Comparison of ENCODE assay signal across 27 cellular contexts in the genomic region with DNA sequence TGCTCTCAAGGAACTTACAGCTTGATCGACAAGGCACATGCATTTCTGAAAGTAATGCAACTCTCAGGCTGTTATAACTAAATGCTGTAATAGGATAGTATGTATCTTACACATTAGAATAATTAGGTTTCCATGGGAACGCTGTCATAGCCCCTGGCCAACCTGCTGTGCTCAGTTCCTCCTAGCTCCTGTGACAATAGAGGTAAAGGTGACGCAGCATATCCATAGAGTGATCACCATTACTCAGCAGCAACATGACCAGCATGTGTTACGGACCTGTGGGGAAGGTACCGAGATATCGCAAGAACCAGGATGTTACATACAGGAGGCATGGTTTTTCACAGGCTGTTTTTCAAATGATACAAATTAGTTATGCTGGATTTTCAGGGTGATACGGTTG.
DNase-seq lines count a peak whose midpoint lies in the region; ATAC-seq and TF ChIP-seq lines count a peak whose summit lies in the region.
"Had no signal": no experiment of that assay in that cellular context is flagged by ENCODE, and none has a peak within 500 bp of the region (broad histone marks: within the 10 kb centered on the region; RNA-seq: fewer than 3 reads in every experiment).

No MANE protein-coding gene starts in this region.

- TF ChIP-seq CTCF in GM23338 (conservative IDR thresholded peaks at IDR 0.05; ENCODE audit: low read depth in 2 of 2) (no peak), WTC11 (IDR thresholded peaks at IDR 0.05) (no peak), mesothelial cell of epicardium (IDR thresholded peaks at IDR 0.05; ENCODE audit: unreplicated experiment) (no peak)

- intact Hi-C loops in activated T-helper 1 cell treated with anti-CD3 and anti-CD28 coated beads, Interleukin-12 subunit alpha, Interleukin-12 subunit beta, Interleukin-2, Interleukin-4 antibody, amounts not matched to agents 30 ng/mL and 10 ng/mL and 1 ng/mL, durations not matched to agents 14 hours and 24 hours and 36 hours (cut with micrococcal nuclease), result no loop called here

- H3K36me3 Mint-ChIP-seq in GM23338 (ENCODE audit: low read depth) (no peaks in the 10 kb centered on the region), WTC11 (no peaks in the 10 kb centered on the region), mesothelial cell of epicardium (no peaks in the 10 kb centered on the region)
- no peaks in the 10 kb centered on the region for H3K36me3 Mint-ChIP-seq in activated T-helper 1 cell treated with anti-CD3 and anti-CD28 coated beads, Interleukin-12 subunit alpha, Interleukin-12 subunit beta, Interleukin-2, Interleukin-4 antibody, amounts not matched to agents 30 ng/mL and 10 ng/mL and 1 ng/mL, durations not matched to agents 14 hours and 24 hours and 36 hours (ENCODE audit: low read depth)
- H3K36me3 Mint-ChIP-seq: brain; CD8-positive, alpha-beta T cell; natural killer cell had no signal

- H3K27ac Mint-ChIP-seq in GM23338 (peak overlapping the region; percentile 95), WTC11 (no peak overlapping the region), mesothelial cell of epicardium (peak overlapping the region; percentile 83)
- H3K27ac Mint-ChIP-seq in activated T-helper 1 cell treated with anti-CD3 and anti-CD28 coated beads, Interleukin-12 subunit alpha, Interleukin-12 subunit beta, Interleukin-2, Interleukin-4 antibody, amounts not matched to agents 30 ng/mL and 10 ng/mL and 1 ng/mL, durations not matched to agents 14 hours and 24 hours and 36 hours, result no peak overlapping the region
- H3K27ac Mint-ChIP-seq: activated CD4-positive, alpha-beta T cell treated with anti-CD3 and anti-CD28 coated beads for 36 hours; activated T-cell treated with anti-CD3 and anti-CD28 coated beads, Interleukin-2, amount 50 U/mL, for 24 hours; B cell; CD8-positive, alpha-beta T cell; natural killer cell; stimulated activated naive CD8-positive, alpha-beta T cell treated with anti-CD3 and anti-CD28 coated beads, Interleukin-15, amount 100 ng/mL, for 72 hours; T-helper 17 cell had no signal

- H3K4me3 Mint-ChIP-seq in GM23338 (no peak overlapping the region), WTC11 (no peak overlapping the region), mesothelial cell of epicardium (no peak overlapping the region)
- no peak overlapping the region for H3K4me3 Mint-ChIP-seq in activated T-helper 1 cell treated with anti-CD3 and anti-CD28 coated beads, Interleukin-12 subunit alpha, Interleukin-12 subunit beta, Interleukin-2, Interleukin-4 antibody, amounts not matched to agents 30 ng/mL and 10 ng/mL and 1 ng/mL, durations not matched to agents 14 hours and 24 hours and 36 hours
- H3K4me3 Mint-ChIP-seq: activated CD4-positive, alpha-beta T cell treated with anti-CD3 and anti-CD28 coated beads for 36 hours; activated T-cell treated with anti-CD3 and anti-CD28 coated beads, Interleukin-2, amount 50 U/mL, for 24 hours; B cell; brain; CD8-positive, alpha-beta T cell; natural killer cell; stimulated activated naive CD8-positive, alpha-beta T cell treated with anti-CD3 and anti-CD28 coated beads, Interleukin-15, amount 100 ng/mL, for 72 hours; T-helper 17 cell had no signal

- H3K4me2 ChIP-seq in GM23338, result no peak overlapping the region
- H3K4me2 ChIP-seq: hepatocyte had no signal

- H3K36me3 ChIP-seq in GM23338 (ENCODE audit: insufficient read depth), result no peaks in the 10 kb centered on the region
- H3K36me3 ChIP-seq: gastroesophageal sphincter, MG63, thyroid gland had no signal

- CTCF ChIA-PET in WTC11 (lab: Charles Lee), result interaction anchor here (1.0 to 2.1 kb wide), 4 partner anchors 24 to 64 kb away, joined by 3 to 18 read pairs (median 4); no protein-coding TSS in a partner anchor

- peaks cover 21% of the 10 kb centered on the region for H3K4me1 ChIP-seq in GM23338 (ENCODE audit: insufficient read depth)
- H3K4me1 ChIP-seq: gastroesophageal sphincter, thyroid gland had no signal

- no peak overlapping the region for H3K4me3 ChIP-seq in GM23338
- H3K4me3 ChIP-seq: dorsolateral prefrontal cortex, gastroesophageal sphincter, hepatocyte, MG63, SK-N-MC, skin epidermis, thyroid gland had no signal

- H3K9me2 ChIP-seq in GM23338 (ENCODE audit: insufficient read depth), result no peaks in the 10 kb centered on the region

- no peaks in the 10 kb centered on the region for H3F3A ChIP-seq in GM23338 (replicated peaks; ENCODE audit: low read depth)

- ATAC-seq in GM23338 (peak; percentile 43), WTC11 (peak; percentile 57)
- ATAC-seq: activated CD4-positive, alpha-beta T cell treated with anti-CD3 and anti-CD28 coated beads for 36 hours; CD8-positive, alpha-beta T cell; gastroesophageal sphincter; natural killer cell; stimulated activated naive CD8-positive, alpha-beta T cell treated with anti-CD3 and anti-CD28 coated beads, Interleukin-15, amount 100 ng/mL, for 72 hours; T-helper 17 cell had no signal

- no peaks in the 10 kb centered on the region for H3K27me3 ChIP-seq in GM23338 (ENCODE audit: insufficient read depth)
- H3K27me3 ChIP-seq: gastroesophageal sphincter, hepatocyte, MG63, thyroid gland had no signal

- H3K4me1 Mint-ChIP-seq in GM23338, result peaks cover 25% of the 10 kb centered on the region
- H3K4me1 Mint-ChIP-seq in WTC11, result peaks cover 26% of the 10 kb centered on the region
- peaks cover 47% of the 10 kb centered on the region for H3K4me1 Mint-ChIP-seq in mesothelial cell of epicardium
- no peaks in the 10 kb centered on the region for H3K4me1 Mint-ChIP-seq in activated T-helper 1 cell treated with anti-CD3 and anti-CD28 coated beads, Interleukin-12 subunit alpha, Interleukin-12 subunit beta, Interleukin-2, Interleukin-4 antibody, amounts not matched to agents 30 ng/mL and 10 ng/mL and 1 ng/mL, durations not matched to agents 14 hours and 24 hours and 36 hours (ENCODE audit: low read depth)
- H3K4me1 Mint-ChIP-seq: activated CD4-positive, alpha-beta T cell treated with anti-CD3 and anti-CD28 coated beads for 36 hours; B cell; stimulated activated naive CD8-positive, alpha-beta T cell treated with anti-CD3 and anti-CD28 coated beads, Interleukin-15, amount 100 ng/mL, for 72 hours had no signal

- H4K20me1 ChIP-seq in GM23338 (replicated peaks; ENCODE audit: insufficient read depth), result no peaks in the 10 kb centered on the region

- H2AFZ ChIP-seq in GM23338, result no peak overlapping the region
- H2AFZ ChIP-seq: hepatocyte had no signal

- DNase-seq in GM23338 (ENCODE audit: low spot score), result peak; percentile 64
- peak; percentile 96 for DNase-seq in NCI-H146 (lab: John Stamatoyannopoulos, UW)
- DNase-seq in WTC11 (ENCODE audit: low spot score), result no peak
- DNase-seq in mesothelial cell of epicardium (ENCODE audit: low spot score in 2 of 2, unreplicated experiment in 2 of 2), result no peak
- DNase-seq in middle frontal gyrus (ENCODE audit: extremely low spot score, low spot score), result no peak
- no peak for DNase-seq in amniotic stem cell (lab: John Stamatoyannopoulos, UW)
- DNase-seq in activated T-helper 1 cell treated with anti-CD3 and anti-CD28 coated beads, Interleukin-12 subunit alpha, Interleukin-12 subunit beta, Interleukin-2, Interleukin-4 antibody, amounts not matched to agents 30 ng/mL and 10 ng/mL and 1 ng/mL, durations not matched to agents 14 hours and 24 hours and 36 hours (ENCODE audit: low spot score), result no peak
- no peak for DNase-seq in NCI-H1048 (lab: John Stamatoyannopoulos, UW)
- DNase-seq: activated CD4-positive, alpha-beta T cell treated with anti-CD3 and anti-CD28 coated beads for 36 hours; activated CD8-positive, alpha-beta memory T cell treated with anti-CD3 and anti-CD28 coated beads for 24 hours; activated T-cell treated with anti-CD3 and anti-CD28 coated beads, Interleukin-2, amount 50 U/mL, for 24 hours; CD8-positive, alpha-beta T cell; dorsolateral prefrontal cortex; H7; KG1; MG63; natural killer cell; NCI-H1694 treated with DMSO at 0.1 percent for 48 hours; stimulated activated naive CD8-positive, alpha-beta T cell treated with anti-CD3 and anti-CD28 coated beads, Interleukin-15, amount 100 ng/mL, for 72 hours; T-helper 17 cell; thyroid gland had no signal

- no peaks in the 10 kb centered on the region for H3K79me2 ChIP-seq in GM23338 (replicated peaks; ENCODE audit: insufficient read depth)
- H3K79me2 ChIP-seq: hepatocyte had no signal

- no peak overlapping the region for H3K27ac ChIP-seq in GM23338 (ENCODE audit: low read depth)
- H3K27ac ChIP-seq: dorsolateral prefrontal cortex, gastroesophageal sphincter, SK-N-MC, thyroid gland had no signal

- POLR2A ChIA-PET in WTC11 (lab: Charles Lee), result interaction anchor here (0.5 kb wide), 1 partner anchor 215 kb away, joined by 3 read pairs; no protein-coding TSS in a partner anchor

- H3K9me3 Mint-ChIP-seq in GM23338, result no peaks in the 10 kb centered on the region; the same call in 2 of the 3 replicates
- peaks cover 5% of the 10 kb centered on the region for H3K9me3 Mint-ChIP-seq in WTC11
- H3K9me3 Mint-ChIP-seq in mesothelial cell of epicardium, result no peaks in the 10 kb centered on the region
- H3K9me3 Mint-ChIP-seq in activated T-helper 1 cell treated with anti-CD3 and anti-CD28 coated beads, Interleukin-12 subunit alpha, Interleukin-12 subunit beta, Interleukin-2, Interleukin-4 antibody, amounts not matched to agents 30 ng/mL and 10 ng/mL and 1 ng/mL, durations not matched to agents 14 hours and 24 hours and 36 hours, result no peaks in the 10 kb centered on the region
- H3K9me3 Mint-ChIP-seq: activated T-cell treated with anti-CD3 and anti-CD28 coated beads, Interleukin-2, amount 50 U/mL, for 24 hours; natural killer cell; stimulated activated naive CD8-positive, alpha-beta T cell treated with anti-CD3 and anti-CD28 coated beads, Interleukin-15, amount 100 ng/mL, for 72 hours had no signal

- H3K27me3 Mint-ChIP-seq in GM23338 (ENCODE audit: insufficient read depth, low read depth, poor library complexity) (peaks cover 2% of the 10 kb centered on the region), WTC11 (ENCODE audit: low read depth) (no peaks in the 10 kb centered on the region; the same call in 1 of the 2 replicates), mesothelial cell of epicardium (ENCODE audit: low read depth) (no peaks in the 10 kb centered on the region)
- H3K27me3 Mint-ChIP-seq in activated T-helper 1 cell treated with anti-CD3 and anti-CD28 coated beads, Interleukin-12 subunit alpha, Interleukin-12 subunit beta, Interleukin-2, Interleukin-4 antibody, amounts not matched to agents 30 ng/mL and 10 ng/mL and 1 ng/mL, durations not matched to agents 14 hours and 24 hours and 36 hours (ENCODE audit: insufficient read depth), result peaks cover 4% of the 10 kb centered on the region
- H3K27me3 Mint-ChIP-seq: activated CD4-positive, alpha-beta T cell treated with anti-CD3 and anti-CD28 coated beads for 36 hours; activated T-cell treated with anti-CD3 and anti-CD28 coated beads, Interleukin-2, amount 50 U/mL, for 24 hours; stimulated activated naive CD8-positive, alpha-beta T cell treated with anti-CD3 and anti-CD28 coated beads, Interleukin-15, amount 100 ng/mL, for 72 hours had no signal

TF ChIP-seq in WTC11, 78 proteins besides CTCF, POLR2A, EP300 and RAD21 (continues in another document):
- TF ChIP-seq, protein P1, sequence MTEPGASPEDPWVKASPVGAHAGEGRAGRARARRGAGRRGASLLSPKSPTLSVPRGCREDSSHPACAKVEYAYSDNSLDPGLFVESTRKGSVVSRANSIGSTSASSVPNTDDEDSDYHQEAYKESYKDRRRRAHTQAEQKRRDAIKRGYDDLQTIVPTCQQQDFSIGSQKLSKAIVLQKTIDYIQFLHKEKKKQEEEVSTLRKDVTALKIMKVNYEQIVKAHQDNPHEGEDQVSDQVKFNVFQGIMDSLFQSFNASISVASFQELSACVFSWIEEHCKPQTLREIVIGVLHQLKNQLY (CRISPR knock-in tag; IDR thresholded peaks at IDR 0.05), result no peak

Comparison
In these comparisons a context has a peak if more than half of its experiments do, and no peak if none do; other contexts are left out.
1. DNase-seq: peak in GM23338 (single experiment) and NCI-H146 (single experiment); none in WTC11 (single experiment), mesothelial cell of epicardium (0 of 2), middle frontal gyrus (single experiment), amniotic stem cell (single experiment), activated T-helper 1 cell treated with anti-CD3 and anti-CD28 coated beads, Interleukin-12 subunit alpha, Interleukin-12 subunit beta, Interleukin-2, Interleukin-4 antibody, amounts not matched to agents 30 ng/mL and 10 ng/mL and 1 ng/mL, durations not matched to agents 14 hours and 24 hours and 36 hours (single experiment) and NCI-H1048 (single experiment).
2. H3K27ac Mint-ChIP-seq: peak in GM23338 (single experiment) and mesothelial cell of epicardium (single experiment); none in WTC11 (single experiment) and activated T-helper 1 cell treated with anti-CD3 and anti-CD28 coated beads, Interleukin-12 subunit alpha, Interleukin-12 subunit beta, Interleukin-2, Interleukin-4 antibody, amounts not matched to agents 30 ng/mL and 10 ng/mL and 1 ng/mL, durations not matched to agents 14 hours and 24 hours and 36 hours (single experiment).